In the genomic region with DNA sequence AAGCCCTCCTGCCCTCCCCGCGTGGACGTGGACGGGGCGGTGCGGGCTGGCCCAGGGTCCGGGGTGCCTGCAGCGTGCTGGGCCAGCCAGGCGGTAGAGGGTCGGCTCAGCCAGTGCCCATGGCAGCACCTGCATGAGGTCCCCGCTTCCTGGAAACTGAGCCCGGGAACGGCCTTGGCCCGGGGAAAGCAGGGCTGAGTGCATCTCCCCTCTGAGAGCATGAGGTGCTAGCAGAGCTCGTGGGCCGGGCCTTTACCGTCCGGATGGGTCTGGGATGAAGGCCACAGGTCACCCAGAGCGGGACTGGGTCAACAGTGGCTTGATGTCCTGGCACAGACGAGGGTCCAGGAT, we compare ENCODE assay signal across 20 cellular contexts. TPM values are rescaled to one million over a fixed set of nuclear protein-coding genes. Genes with fewer than 3 reads are reported as not detected.
DNase-seq lines count a peak whose midpoint lies in the region; ATAC-seq and TF ChIP-seq lines count a peak whose summit lies in the region.
"Had no signal": no experiment of that assay in that cellular context is flagged by ENCODE, and none has a peak within 500 bp of the region (broad histone marks: within the 10 kb centered on the region; RNA-seq: fewer than 3 reads in every experiment).

No MANE protein-coding gene starts in this region.

- TF ChIP-seq CTCF in RWPE1 (conservative IDR thresholded peaks at IDR 0.05; ENCODE audit: low read depth): no peak
- TF ChIP-seq CTCF in esophagus squamous epithelium (IDR thresholded peaks at IDR 0.05): no peak
- TF ChIP-seq CTCF in natural killer cell (IDR thresholded peaks at IDR 0.05): no peak
- TF ChIP-seq CTCF in upper lobe of right lung (IDR thresholded peaks at IDR 0.05): no peak
- no peak for TF ChIP-seq CTCF in HFFc6 (IDR thresholded peaks at IDR 0.05)

- H3K27me3 ChIP-seq in esophagus squamous epithelium (no peaks in the 10 kb centered on the region), upper lobe of right lung (no peaks in the 10 kb centered on the region)
- H3K27me3 ChIP-seq: foreskin keratinocyte had no signal

- no peak for DNase-seq in RWPE1 (ENCODE audit: low spot score)
- DNase-seq in esophagus squamous epithelium (lab: John Stamatoyannopoulos, UW): no peak
- DNase-seq in natural killer cell: no peak
- DNase-seq in upper lobe of right lung: no peak
- no peak for DNase-seq in HFFc6
- no peak for DNase-seq in activated naive CD4-positive, alpha-beta T cell treated with Interleukin-2 at 50 U/mL for 16 hours
- DNase-seq: CD8-positive, alpha-beta memory T cell; DMS79; foreskin keratinocyte; immature natural killer cell; NCI-H1092; NCI-H2029; NCI-H345; NCI-H82; SHP77; SW 1271 had no signal

- CTCF ChIA-PET in RWPE1 (lab: Yijun Ruan, JAX): no interaction called here

- POLR2A ChIA-PET in RWPE1 (lab: Yijun Ruan, JAX; ENCODE audit: low non-redundant PET): no interaction called here

- no peak overlapping the region for H3K4me3 Mint-ChIP-seq in natural killer cell
- no peak overlapping the region for H3K4me3 Mint-ChIP-seq in HFFc6
- H3K4me3 Mint-ChIP-seq: activated CD8-positive, alpha-beta T cell treated with anti-CD3 and anti-CD28 coated beads, Interleukin-2, amount 10 ng/mL, durations not matched to agents 7 days and 5 days had no signal

- intact Hi-C loops in esophagus squamous epithelium (cut with DNase I) (no loop called here), natural killer cell (cut with micrococcal nuclease) (no loop called here), upper lobe of right lung (cut with DNase I) (no loop called here)

- ATAC-seq in natural killer cell: no peak
- peak; percentile 37 for ATAC-seq in upper lobe of right lung
- ATAC-seq in GM18861 (IDR thresholded peaks at IDR 0.05; ENCODE audit: unreplicated experiment): no peak
- ATAC-seq: foreskin keratinocyte had no signal

- H3K36me3 ChIP-seq in esophagus squamous epithelium: no peaks in the 10 kb centered on the region
- H3K36me3 ChIP-seq in upper lobe of right lung: no peaks in the 10 kb centered on the region

- no CpG with 5 or more reads among the region's 20 CpGs for WGBS in esophagus squamous epithelium, 2 donors

- peaks cover 0 to 5% of the 10 kb centered on the region in 2 donors for H3K9me3 Mint-ChIP-seq in natural killer cell
- no peaks in the 10 kb centered on the region for H3K9me3 Mint-ChIP-seq in HFFc6
- H3K9me3 Mint-ChIP-seq: immature natural killer cell had no signal

- H3K36me3 Mint-ChIP-seq in natural killer cell: no peaks in the 10 kb centered on the region
- no peaks in the 10 kb centered on the region for H3K36me3 Mint-ChIP-seq in HFFc6 (ENCODE audit: low read depth)
- H3K36me3 Mint-ChIP-seq: CD8-positive, alpha-beta memory T cell; immature natural killer cell had no signal

- 0 out of 2 replicates have a peak overlapping the region, but pooled peaks have one; percentile 0 for H3K27ac ChIP-seq in RWPE1
- peak overlapping the region in 3 of 4 donors; percentile 32 to 87 (median 84) for H3K27ac ChIP-seq in esophagus squamous epithelium
- H3K27ac ChIP-seq in upper lobe of right lung: no peak overlapping the region
- H3K27ac ChIP-seq: epithelial cell of prostate, foreskin keratinocyte had no signal

- H3K27ac Mint-ChIP-seq in natural killer cell (peak overlapping the region; percentile 77 to 98), HFFc6 (no peak overlapping the region)

- no peak overlapping the region for H3K4me3 ChIP-seq in esophagus squamous epithelium
- no peak overlapping the region for H3K4me3 ChIP-seq in upper lobe of right lung
- H3K4me3 ChIP-seq: lung had no signal

- no peaks in the 10 kb centered on the region for H3K27me3 Mint-ChIP-seq in natural killer cell (ENCODE audit: low read depth in 2 of 2)
- H3K27me3 Mint-ChIP-seq in HFFc6 (ENCODE audit: insufficient read depth): peaks cover 1% of the 10 kb centered on the region; the same call in 1 of the 2 replicates
- H3K27me3 Mint-ChIP-seq: CD8-positive, alpha-beta memory T cell had no signal

- H3K4me1 ChIP-seq in esophagus squamous epithelium (peaks cover 19 to 92% (median 44%) of the 10 kb centered on the region in 3 donors), upper lobe of right lung (peaks cover 33% of the 10 kb centered on the region)
- H3K4me1 ChIP-seq: foreskin keratinocyte had no signal

- no peaks in the 10 kb centered on the region for H3K9me3 ChIP-seq in esophagus squamous epithelium
- H3K9me3 ChIP-seq in upper lobe of right lung: no peaks in the 10 kb centered on the region

- H3K4me1 Mint-ChIP-seq in natural killer cell: peaks cover 60 to 78% of the 10 kb centered on the region in 2 donors
- peaks cover 82% of the 10 kb centered on the region for H3K4me1 Mint-ChIP-seq in HFFc6 (ENCODE audit: low read depth)

- TF ChIP-seq POLR2A in esophagus squamous epithelium (IDR thresholded peaks at IDR 0.05): no peak

RNA-seq across cellular contexts. Expression of gene TSHZ1, which starts 39.8 kb away (rescaled TPM):
- total RNA-seq in esophagus squamous epithelium (10 to 100 TPM in 3 of 4 donors, 1 to 10 TPM in 1; 5.4 to 20.2 (median 13.7) TPM), natural killer cell (10 to 100 TPM; 44.3 to 51.6 (median 44.8) TPM), upper lobe of right lung (17.3 TPM)
- 10 to 100 TPM; 18.6 to 25.0 (median 23.3) TPM for total RNA-seq in HFFc6 (2021; fragmentation: NEBNext Ultra II Directional; extraction: Animal tissue kit (Norgen Biotek cat#: 25700))

RNA-seq across cellular contexts. Expression of gene PTGR3, which starts 41.5 kb away (rescaled TPM):
- total RNA-seq in esophagus squamous epithelium: 10 to 100 TPM; 12.2 to 25.2 (median 16.7) TPM
- 10 to 100 TPM; 27.4 to 29.4 (median 28.5) TPM for total RNA-seq in natural killer cell
- total RNA-seq in upper lobe of right lung: 27.7 TPM
- total RNA-seq in HFFc6 (2021; fragmentation: NEBNext Ultra II Directional; extraction: Animal tissue kit (Norgen Biotek cat#: 25700)): 10 to 100 TPM; 37.9 to 47.5 (median 41.8) TPM
